11 cellular contexts compared by ENCODE assay signal in the genomic region with DNA sequence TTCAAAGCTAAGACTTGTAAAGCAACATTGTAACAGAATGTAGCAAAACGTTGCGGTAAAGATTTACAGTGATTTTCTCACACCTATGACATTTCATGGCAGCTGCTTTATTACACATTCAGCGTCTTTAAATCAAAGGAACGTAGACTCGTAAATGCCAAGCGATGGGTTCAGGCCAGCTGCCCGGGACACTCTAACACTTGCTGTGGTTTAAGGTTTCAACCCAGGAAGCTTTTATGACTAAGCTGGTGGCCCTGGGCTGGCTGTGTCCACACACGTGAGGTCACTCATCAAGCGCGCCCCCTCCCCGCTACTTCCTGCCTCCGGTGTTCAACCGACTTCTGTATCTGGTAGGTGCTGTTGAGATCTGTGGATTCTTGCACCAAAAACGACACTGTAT. TPM values are rescaled to one million over a fixed set of nuclear protein-coding genes. Genes with fewer than 3 reads are reported as not detected.
DNase-seq lines count a peak whose midpoint lies in the region; ATAC-seq, FAIRE-seq and TF ChIP-seq lines count a peak whose summit lies in the region.
"Had no signal": no experiment of that assay in that cellular context is flagged by ENCODE, and none has a peak within 500 bp of the region (broad histone marks: within the 10 kb centered on the region; RNA-seq: fewer than 3 reads in every experiment).

No MANE protein-coding gene starts in this region.

- no peak overlapping the region for H3K27ac ChIP-seq in GM23248
- H3K27ac ChIP-seq in pancreas, result no peak overlapping the region

- H3K27me3 ChIP-seq in GM23248 (replicated peaks; ENCODE audit: insufficient read depth), result peaks cover 15% of the 10 kb centered on the region; the same call in 1 of the 2 replicates
- no peaks in the 10 kb centered on the region for H3K27me3 ChIP-seq in pancreas

- H3K36me3 ChIP-seq in GM23248 (ENCODE audit: low read depth) (no peaks in the 10 kb centered on the region), pancreas (no peaks in the 10 kb centered on the region)

- H3K9me2 ChIP-seq in GM23248 (ENCODE audit: insufficient read depth), result no peaks in the 10 kb centered on the region

- H3K79me2 ChIP-seq in GM23248 (ENCODE audit: insufficient read depth), result no peaks in the 10 kb centered on the region

- no peak overlapping the region for H3K4me3 ChIP-seq in GM23248
- H3K4me3 ChIP-seq in NB4 (ENCODE audit: low read depth, low read length), result no peak overlapping the region
- H3K4me3 ChIP-seq in pancreas, result no peak overlapping the region

- no peak for TF ChIP-seq POLR2A in NB4 (IDR thresholded peaks at IDR 0.05; ENCODE audit: extremely low read depth, insufficient read length)

- FAIRE-seq in pancreas (lab: Jason Lieb, UNC), result no peak

- H2AFZ ChIP-seq in GM23248, result no peak overlapping the region

- in situ Hi-C loops in GM23248 (cut with MboI), result no loop called here

- DNase-seq in GM23248 (peak; percentile 40), NB4 (ENCODE audit: low read depth) (peak; percentile 61), SHP77 (lab: John Stamatoyannopoulos, UW) (peak; percentile 94 to 98), pancreas (peak in 1 of 6 donors; percentile 46), NCI-H2227 (lab: John Stamatoyannopoulos, UW; ENCODE audit: unreplicated experiment) (no peak), SIG-M5 treated with dmso at 0.1 percent for 504 hours (lab: John Stamatoyannopoulos, UW; ENCODE audit: unreplicated experiment) (no peak)
- DNase-seq: activated CD4-positive, alpha-beta T cell treated with anti-CD3 and anti-CD28 coated beads, Interleukin-2, amount 50 U/mL, for 48 hours; islet precursor cell; T-cell had no signal

- H4K20me1 ChIP-seq in GM23248 (ENCODE audit: insufficient read depth), result no peaks in the 10 kb centered on the region

- 9 to 10% methylated on average over 14 of the region's 14 CpGs for WGBS in GM23248 (ENCODE audit: low coverage in 1 of 2, low lambda C conversion rate in 2 of 2, missing lambda C conversion rate in 2 of 2), 2 experiments
- WGBS in pancreas, 2 donors, result 32 to 44% methylated on average over 14 of the region's 14 CpGs

- ATAC-seq in pancreas (peak in 3 of 4 donors; percentile 44 to 62 (median 53)), HG02973 (IDR thresholded peaks at IDR 0.05; ENCODE audit: unreplicated experiment) (no peak)
- ATAC-seq: T-cell had no signal

- no peaks in the 10 kb centered on the region for H3F3A ChIP-seq in GM23248 (ENCODE audit: insufficient read depth)

- H3K4me1 ChIP-seq in GM23248 (ENCODE audit: insufficient read depth), result no peaks in the 10 kb centered on the region
- H3K4me1 ChIP-seq in pancreas, result no peaks in the 10 kb centered on the region

- intact Hi-C loops in pancreas (cut with DNase I), result no loop called here

- H3K9me3 ChIP-seq in GM23248 (ENCODE audit: low read depth) (no peaks in the 10 kb centered on the region), pancreas (no peaks in the 10 kb centered on the region)

- TF ChIP-seq CTCF in NB4 (IDR thresholded peaks at IDR 0.05; ENCODE audit: low read depth, low read length) (no peak), pancreas (IDR thresholded peaks at IDR 0.05) (no peak)

- H3K4me2 ChIP-seq in GM23248 (ENCODE audit: unreplicated experiment), result no peak overlapping the region

- no peak overlapping the region for H3K9ac ChIP-seq in GM23248

RNA-seq across cellular contexts. Expression of a gene that starts 2.5 kb away (rescaled TPM):
- total RNA-seq in GM23248 (2014; rRNA removed; shearing (Covaris generic)), result not detected in 2 replicates
- polyA plus RNA-seq in GM23248 (2016; fragmentation: Nextera tagmentation; extraction: Ambion mirVana) (not detected in 2 replicates), pancreas (under 1 TPM in 1 of 2 donors, not detected in 1; 0.14 TPM)
- total RNA-seq in pancreas, result not detected
- total RNA-seq: neural crest cell, T-cell had no signal

RNA-seq across cellular contexts. Expression of a gene that starts 26.3 kb away (rescaled TPM):
- total RNA-seq in GM23248 (2014; rRNA removed; shearing (Covaris generic)), result not detected in 2 replicates
- not detected in 2 replicates for polyA plus RNA-seq in GM23248 (2016; fragmentation: Nextera tagmentation; extraction: Ambion mirVana)
- under 1 TPM; 0.08 to 0.37 (median 0.23) TPM for total RNA-seq in pancreas
- 1 to 10 TPM; 1.1 to 3.9 TPM for polyA plus RNA-seq in pancreas
- total RNA-seq: neural crest cell had no signal

Comparison
In these comparisons a context has a peak if more than half of its experiments do, and no peak if none do; other contexts are left out.
1. DNase-seq: peak in GM23248 (single experiment), NB4 (single experiment) and SHP77 (2 of 2); none in NCI-H2227 (single experiment) and SIG-M5 treated with dmso at 0.1 percent for 504 hours (single experiment).